ENCODE assay signal across 22 cellular contexts in genomic region chr1:59557549-59557885, GRCh38.
"Had no signal": no experiment of that assay in that cellular context is flagged by ENCODE, and none has a peak within 500 bp of the region (broad histone marks: within the 10 kb centered on the region; RNA-seq: fewer than 3 reads in every experiment).

No MANE protein-coding gene starts in this region.

- H3K27me3 ChIP-seq: Peyer's patch, SJSA1 had no signal

- H3K4me3 Mint-ChIP-seq: activated CD8-positive, alpha-beta T cell treated with anti-CD3 and anti-CD28 coated beads for 36 hours; activated naive CD4-positive, alpha-beta T cell treated with anti-CD3 and anti-CD28 coated beads, Interleukin-2, amount 10 ng/mL, durations not matched to agents 7 days and 5 days; activated naive CD8-positive, alpha-beta T cell treated with anti-CD3 and anti-CD28 coated beads for 36 hours; activated T-cell treated with anti-CD3 and anti-CD28 coated beads, Interleukin-2, amount 50 U/mL, for 72 hours; T-helper 1 cell treated with Interleukin-12 subunit alpha and Interleukin-12 subunit beta and Interleukin-4 antibody, amounts not matched to agents 30 μg/mL and 1 μg/mL, for 36 hours had no signal

- H3K36me3 Mint-ChIP-seq: activated naive CD4-positive, alpha-beta T cell treated with anti-CD3 and anti-CD28 coated beads, Interleukin-2, amount 10 ng/mL, durations not matched to agents 7 days and 5 days had no signal

- H3K27me3 Mint-ChIP-seq: activated CD8-positive, alpha-beta T cell treated with anti-CD3 and anti-CD28 coated beads for 36 hours; activated naive CD4-positive, alpha-beta T cell treated with anti-CD3 and anti-CD28 coated beads, Interleukin-2, amount 10 ng/mL, durations not matched to agents 7 days and 5 days; activated naive CD8-positive, alpha-beta T cell treated with anti-CD3 and anti-CD28 coated beads for 36 hours had no signal

- DNase-seq: activated CD4-positive, alpha-beta T cell treated with anti-CD3 and anti-CD28 coated beads for 4 hours; activated CD8-positive, alpha-beta memory T cell treated with anti-CD3 and anti-CD28 coated beads, Interleukin-2, amount 50 U/mL, for 4 hours; activated CD8-positive, alpha-beta T cell treated with anti-CD3 and anti-CD28 coated beads for 36 hours; activated gamma-delta T cell treated with Interleukin-2 at 50 U/mL for 16 hours; activated naive CD4-positive, alpha-beta T cell treated with anti-CD3 and anti-CD28 coated beads, Interleukin-2, amount 10 ng/mL, durations not matched to agents 7 days and 5 days; activated naive CD8-positive, alpha-beta T cell treated with anti-CD3 and anti-CD28 coated beads for 36 hours; activated T-cell treated with anti-CD3 and anti-CD28 coated beads, Interleukin-2, amount 50 U/mL, for 72 hours; caudate nucleus; Karpas-422; MM.1S; NCI-H1105 treated with DMSO at 0.1 percent for 48 hours; NCI-H146; NCI-H187 treated with DMSO at 0.1 percent for 48 hours; NCI-H2081 treated with DMSO at 0.1 percent for 48 hours; NCI-H446; NCI-H524; SHP77 had no signal

- H3K27ac Mint-ChIP-seq: activated CD8-positive, alpha-beta T cell treated with anti-CD3 and anti-CD28 coated beads for 36 hours; activated naive CD4-positive, alpha-beta T cell treated with anti-CD3 and anti-CD28 coated beads, Interleukin-2, amount 10 ng/mL, durations not matched to agents 7 days and 5 days; activated naive CD8-positive, alpha-beta T cell treated with anti-CD3 and anti-CD28 coated beads for 36 hours; activated T-cell treated with anti-CD3 and anti-CD28 coated beads, Interleukin-2, amount 50 U/mL, for 72 hours; activated T-helper 2 cell treated with anti-CD3 and anti-CD28 coated beads, Interferon-gamma antibody, Interleukin-2, Interleukin-4, amounts not matched to agents 10 μg/mL and 5 μg/mL and 100 μg/mL, durations not matched to agents 14 hours and 24 hours and 36 hours; T-helper 1 cell treated with Interleukin-12 subunit alpha and Interleukin-12 subunit beta and Interleukin-4 antibody, amounts not matched to agents 30 μg/mL and 1 μg/mL, for 36 hours had no signal

- ATAC-seq: activated CD4-positive, CD25-positive, alpha-beta regulatory T cell treated with anti-CD3 and anti-CD28 coated beads, Interleukin-2, amount 50 U/mL, for 24 hours; activated CD8-positive, alpha-beta T cell treated with anti-CD3 and anti-CD28 coated beads for 36 hours; activated T-cell treated with anti-CD3 and anti-CD28 coated beads, Interleukin-2, amount 50 U/mL, for 72 hours had no signal

- H3K4me1 ChIP-seq: Peyer's patch, SJSA1 had no signal

- H3K36me3 ChIP-seq: Peyer's patch, SJSA1 had no signal

- H3K4me3 ChIP-seq: Peyer's patch, SJSA1 had no signal
